In the genomic region with DNA sequence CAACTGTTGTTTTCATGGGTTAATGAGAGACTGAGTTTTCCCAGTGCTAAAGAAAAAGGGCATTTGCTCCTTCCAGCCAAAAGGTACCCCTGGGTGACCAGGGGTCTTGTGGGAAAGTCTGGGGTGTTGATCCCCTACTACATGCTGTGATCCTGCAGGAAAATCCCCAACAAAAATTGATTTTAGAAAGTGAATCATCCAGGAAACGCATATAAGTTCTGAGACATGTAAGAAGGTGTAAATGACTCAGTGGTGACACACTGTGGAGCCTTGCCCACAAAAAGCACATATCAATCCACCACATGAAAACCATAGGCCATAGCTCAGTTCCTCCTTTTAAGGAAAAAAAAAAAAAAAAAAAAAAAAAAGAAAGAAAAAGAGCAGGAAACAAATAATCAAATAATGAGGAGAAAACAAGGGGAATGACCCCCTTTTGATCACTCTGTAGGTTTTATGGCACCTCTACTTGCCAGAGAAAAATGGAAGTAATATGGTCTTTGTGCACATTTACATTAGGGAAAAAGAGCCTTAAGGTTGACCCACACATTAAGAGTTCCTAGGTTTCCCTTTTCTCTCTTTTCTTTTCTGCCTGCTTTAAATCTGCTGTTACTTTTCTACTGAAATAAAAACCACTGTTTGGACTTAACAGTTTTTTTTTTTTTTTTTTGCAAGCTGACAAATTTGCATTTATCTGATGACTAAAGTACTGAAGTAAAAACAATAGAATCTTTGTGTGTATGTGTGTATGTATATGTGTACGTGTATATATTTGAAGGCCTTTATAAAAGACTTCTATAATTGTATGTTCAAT, we compare ENCODE assay signal across 8 cellular contexts.
DNase-seq lines count a peak whose midpoint lies in the region; ATAC-seq and TF ChIP-seq lines count a peak whose summit lies in the region.

No MANE protein-coding gene starts in this region.

- H3K4me1 Mint-ChIP-seq in T-cell (no peaks in the 10 kb centered on the region), osteocyte (ENCODE audit: unreplicated experiment) (no peaks in the 10 kb centered on the region)

- POLR2A ChIA-PET in T-cell (lab: Charles Lee), result no interaction called here

- H3K27ac Mint-ChIP-seq in T-cell (no peak overlapping the region), osteocyte (ENCODE audit: unreplicated experiment) (no peak overlapping the region)

- H3K36me3 ChIP-seq in iPS-20b (ENCODE audit: insufficient read depth, low read depth, low read length), result no peaks in the 10 kb centered on the region; the same call in 1 of the 2 replicates

- DNase-seq in MV-4-11 (lab: John Stamatoyannopoulos, UW) (peak; percentile 91), T-cell (no peak), amygdala (lab: John Stamatoyannopoulos, UW) (no peak), osteocyte (ENCODE audit: extremely low spot score, unreplicated experiment) (no peak)

- H3K36me3 Mint-ChIP-seq in T-cell, result no peaks in the 10 kb centered on the region
- no peaks in the 10 kb centered on the region for H3K36me3 Mint-ChIP-seq in osteocyte (ENCODE audit: unreplicated experiment)

- H3K4me3 Mint-ChIP-seq in T-cell, result no peak overlapping the region
- no peak overlapping the region for H3K4me3 Mint-ChIP-seq in osteocyte (ENCODE audit: unreplicated experiment)

- peak; percentile 100 for ATAC-seq in GM18868 (IDR thresholded peaks at IDR 0.05; ENCODE audit: unreplicated experiment)
- ATAC-seq in HG02588 (IDR thresholded peaks at IDR 0.05; ENCODE audit: unreplicated experiment), result peak; percentile 97
- no peak for ATAC-seq in T-cell (replicated peaks in 1 of 4)
- ATAC-seq in HG03108 (IDR thresholded peaks at IDR 0.05; ENCODE audit: unreplicated experiment), result no peak

- no peak overlapping the region for H3K27ac ChIP-seq in iPS-20b (ENCODE audit: low read length)

- H3K9me3 ChIP-seq in iPS-20b (ENCODE audit: insufficient read depth, low read depth, low read length), result peaks cover 5% of the 10 kb centered on the region; the same call in 1 of the 2 replicates

- no peaks in the 10 kb centered on the region for H3K27me3 Mint-ChIP-seq in T-cell
- H3K27me3 Mint-ChIP-seq in osteocyte (ENCODE audit: unreplicated experiment), result peaks cover 3% of the 10 kb centered on the region

- H3K27me3 ChIP-seq in iPS-20b (ENCODE audit: insufficient read depth, low read length), result no peaks in the 10 kb centered on the region

- H3K9ac ChIP-seq in iPS-20b (ENCODE audit: low read depth, low read length), result peak overlapping the region; percentile 32; the same call in 1 of the 2 replicates

- no peak overlapping the region for H3K4me3 ChIP-seq in iPS-20b (ENCODE audit: low read length)

- no peak for TF ChIP-seq CTCF in osteocyte (IDR thresholded peaks at IDR 0.05)

- H3K9me3 Mint-ChIP-seq in T-cell (no peaks in the 10 kb centered on the region), osteocyte (ENCODE audit: unreplicated experiment) (no peaks in the 10 kb centered on the region)

- H3K4me1 ChIP-seq in iPS-20b (ENCODE audit: insufficient read depth, low read length), result peaks cover 13% of the 10 kb centered on the region; the same call in 1 of the 2 replicates

- CTCF ChIA-PET in T-cell (lab: Charles Lee), result interaction anchor here (0.6 kb wide), 3 partner anchors 304 to 591 kb away, joined by 4 to 8 read pairs (median 4); no protein-coding TSS in a partner anchor

Comparison
In these comparisons a context has a peak if more than half of its experiments do, and no peak if none do; other contexts are left out.
1. ATAC-seq: peak in GM18868 (single experiment) and HG02588 (single experiment); none in T-cell (0 of 4) and HG03108 (single experiment).